Comparison of ENCODE assay signal across 11 cellular contexts in the genomic region with DNA sequence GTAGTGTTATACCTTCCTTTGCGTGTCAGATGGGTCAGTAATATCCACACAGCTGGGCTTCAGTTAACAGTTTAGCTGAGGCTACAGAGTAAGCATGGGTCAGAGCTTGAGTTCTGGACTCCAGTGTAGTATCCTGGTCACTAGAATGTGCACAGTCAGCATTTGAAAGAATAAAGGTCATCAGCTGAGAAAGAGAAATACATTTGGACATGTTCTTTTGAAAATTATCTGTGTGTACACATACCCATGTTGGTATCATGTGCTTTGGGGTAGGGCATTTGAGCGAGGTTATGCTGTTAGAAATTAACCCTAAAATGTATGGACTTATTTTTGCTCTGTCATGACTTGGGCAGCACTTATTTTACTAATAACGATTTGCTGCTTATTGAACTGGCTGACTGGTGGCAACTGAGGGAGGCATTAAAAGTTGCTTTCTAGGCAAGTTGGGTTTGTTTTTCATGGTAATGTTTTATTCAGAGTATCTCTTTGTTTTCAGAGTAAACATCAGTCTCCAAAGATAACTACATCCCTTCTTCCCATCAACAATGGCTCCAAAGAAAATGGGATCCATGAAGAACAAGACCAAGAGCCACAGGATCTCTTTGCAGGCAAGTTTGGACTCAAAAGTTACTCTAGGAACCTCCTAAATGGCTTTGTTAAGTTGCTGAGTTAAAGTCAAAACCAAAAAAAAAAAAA. TPM values are rescaled to one million over a fixed set of nuclear protein-coding genes. Genes with fewer than 3 reads are reported as not detected.
A peak's percentile ranks its signal among the peaks of the same experiment; 100 is the strongest.
DNase-seq lines count a peak whose midpoint lies in the region; ATAC-seq and TF ChIP-seq lines count a peak whose summit lies in the region.
"Had no signal": no experiment of that assay in that cellular context is flagged by ENCODE, and none has a peak within 500 bp of the region (broad histone marks: within the 10 kb centered on the region; RNA-seq: fewer than 3 reads in every experiment).

No MANE protein-coding gene starts in this region.

- H3K4me1 ChIP-seq in spleen (peaks cover 18 to 88% (median 63%) of the 10 kb centered on the region in 6 donors), HAP-1 (peaks cover 14% of the 10 kb centered on the region)

- TF ChIP-seq CTCF in spleen (IDR thresholded peaks at IDR 0.05 in 8 of 11, conservative IDR thresholded peaks at IDR 0.05 in 3 of 11): no peak

- H3K9me3 Mint-ChIP-seq in activated CD4-positive, alpha-beta T cell treated with anti-CD3 and anti-CD28 coated beads, Interleukin-2, amount 10 ng/mL, durations not matched to agents 24 days and 14 days: no peaks in the 10 kb centered on the region
- no peaks in the 10 kb centered on the region for H3K9me3 Mint-ChIP-seq in activated CD4-positive, alpha-beta T cell treated with anti-CD3 and anti-CD28 coated beads, Interleukin-2, amount 10 ng/mL, durations not matched to agents 7 days and 5 days
- H3K9me3 Mint-ChIP-seq in immature natural killer cell: no peaks in the 10 kb centered on the region

- intact Hi-C loops in activated CD4-positive, alpha-beta T cell treated with anti-CD3 and anti-CD28 coated beads, Interleukin-2, amount 10 ng/mL, durations not matched to agents 24 days and 14 days (cut with micrococcal nuclease): no loop called here
- intact Hi-C loops in left cardiac atrium (cut with DNase I): no loop called here
- intact Hi-C loops in spleen (cut with DNase I; ENCODE audit: low total_unique reads): no loop called here

- WGBS in spleen, 5 donors: 75 to 85% (median 78%) methylated on average over 3 of the region's 3 CpGs

- POLR2A ChIA-PET in activated CD4-positive, alpha-beta T cell treated with anti-CD3 and anti-CD28 coated beads, Interleukin-2, amount 10 ng/mL, durations not matched to agents 7 days and 5 days (lab: Charles Lee): no interaction called here

- no peak for DNase-seq in activated CD4-positive, alpha-beta T cell treated with anti-CD3 and anti-CD28 coated beads, Interleukin-2, amount 10 ng/mL, durations not matched to agents 24 days and 14 days
- no peak for DNase-seq in activated CD4-positive, alpha-beta T cell treated with anti-CD3 and anti-CD28 coated beads, Interleukin-2, amount 10 ng/mL, durations not matched to agents 7 days and 5 days
- no peak for DNase-seq in left cardiac atrium
- DNase-seq in spleen: no peak
- DNase-seq in HAP-1 (ENCODE audit: low spot score in 2 of 2): no peak
- no peak for DNase-seq in immature natural killer cell
- DNase-seq: 8988T; activated naive CD4-positive, alpha-beta T cell treated with anti-CD3 and anti-CD28 coated beads, Interleukin-2, amount 50 U/mL, for 16 hours; DND-41; KG1; NCI-H226 had no signal

- no peaks in the 10 kb centered on the region for H3K27me3 Mint-ChIP-seq in activated CD4-positive, alpha-beta T cell treated with anti-CD3 and anti-CD28 coated beads, Interleukin-2, amount 10 ng/mL, durations not matched to agents 24 days and 14 days
- H3K27me3 Mint-ChIP-seq in activated CD4-positive, alpha-beta T cell treated with anti-CD3 and anti-CD28 coated beads, Interleukin-2, amount 10 ng/mL, durations not matched to agents 7 days and 5 days: no peaks in the 10 kb centered on the region
- peaks cover 0 to 2% (median 0%) of the 10 kb centered on the region in 3 donors for H3K27me3 Mint-ChIP-seq in immature natural killer cell (ENCODE audit: low read depth in 3 of 3)

- H3K27ac ChIP-seq in spleen: peak overlapping the region in 5 of 8 donors; percentile 35 to 76 (median 73)

- TF ChIP-seq POLR2A in spleen (IDR thresholded peaks at IDR 0.05): no peak

- H3K27me3 ChIP-seq in spleen (replicated peaks in 1 of 7) (no peaks in the 10 kb centered on the region), HAP-1 (ENCODE audit: low read depth) (no peaks in the 10 kb centered on the region)

- peaks cover 35% of the 10 kb centered on the region for H3K36me3 Mint-ChIP-seq in activated CD4-positive, alpha-beta T cell treated with anti-CD3 and anti-CD28 coated beads, Interleukin-2, amount 10 ng/mL, durations not matched to agents 24 days and 14 days (ENCODE audit: low read depth)
- H3K36me3 Mint-ChIP-seq in activated CD4-positive, alpha-beta T cell treated with anti-CD3 and anti-CD28 coated beads, Interleukin-2, amount 10 ng/mL, durations not matched to agents 7 days and 5 days (ENCODE audit: low read depth): peaks cover 26% of the 10 kb centered on the region
- H3K36me3 Mint-ChIP-seq in immature natural killer cell: peaks cover 7 to 27% (median 10%) of the 10 kb centered on the region in 3 donors

- no peak overlapping the region for H3K4me3 Mint-ChIP-seq in activated CD4-positive, alpha-beta T cell treated with anti-CD3 and anti-CD28 coated beads, Interleukin-2, amount 10 ng/mL, durations not matched to agents 24 days and 14 days
- no peak overlapping the region for H3K4me3 Mint-ChIP-seq in activated CD4-positive, alpha-beta T cell treated with anti-CD3 and anti-CD28 coated beads, Interleukin-2, amount 10 ng/mL, durations not matched to agents 7 days and 5 days
- no peak overlapping the region for H3K4me3 Mint-ChIP-seq in immature natural killer cell

- in situ Hi-C loops in HAP-1 (cut with MboI; ENCODE audit: low sequenced_read_pairs): no loop called here

- peak; percentile 44 to 58 for ATAC-seq in left cardiac atrium

- CTCF ChIA-PET in activated CD4-positive, alpha-beta T cell treated with anti-CD3 and anti-CD28 coated beads, Interleukin-2, amount 10 ng/mL, durations not matched to agents 7 days and 5 days (lab: Charles Lee): interaction anchor here (1.5 to 2.1 kb wide), 3 partner anchors 8 to 40 kb away, joined by 5 to 8 read pairs (median 6); no protein-coding TSS in a partner anchor

- peak overlapping the region; percentile 58 for H3K27ac Mint-ChIP-seq in activated CD4-positive, alpha-beta T cell treated with anti-CD3 and anti-CD28 coated beads, Interleukin-2, amount 10 ng/mL, durations not matched to agents 24 days and 14 days
- no peak overlapping the region for H3K27ac Mint-ChIP-seq in activated CD4-positive, alpha-beta T cell treated with anti-CD3 and anti-CD28 coated beads, Interleukin-2, amount 10 ng/mL, durations not matched to agents 7 days and 5 days
- peak overlapping the region in 1 of 6 donors; percentile 17 for H3K27ac Mint-ChIP-seq in immature natural killer cell

- H3K36me3 ChIP-seq in spleen (peaks cover 7 to 55% (median 39%) of the 10 kb centered on the region in 6 donors), HAP-1 (replicated peaks) (peaks cover 25% of the 10 kb centered on the region)

- peaks cover 24% of the 10 kb centered on the region for H3K4me1 Mint-ChIP-seq in activated CD4-positive, alpha-beta T cell treated with anti-CD3 and anti-CD28 coated beads, Interleukin-2, amount 10 ng/mL, durations not matched to agents 24 days and 14 days
- H3K4me1 Mint-ChIP-seq in activated CD4-positive, alpha-beta T cell treated with anti-CD3 and anti-CD28 coated beads, Interleukin-2, amount 10 ng/mL, durations not matched to agents 7 days and 5 days: peaks cover 32% of the 10 kb centered on the region
- peaks cover 35 to 42% of the 10 kb centered on the region in 2 donors for H3K4me1 Mint-ChIP-seq in immature natural killer cell

- H3K9me3 ChIP-seq in spleen: no peaks in the 10 kb centered on the region
- no peaks in the 10 kb centered on the region for H3K9me3 ChIP-seq in HAP-1

- H3K4me3 ChIP-seq in spleen (no peak overlapping the region), HAP-1 (no peak overlapping the region)

RNA-seq across cellular contexts. Expression of a gene that starts 16.4 kb away (rescaled TPM):
- total RNA-seq in activated CD4-positive, alpha-beta T cell treated with anti-CD3 and anti-CD28 coated beads, Interleukin-2, amount 10 ng/mL, durations not matched to agents 24 days and 14 days: 117 and 129 TPM in 2 replicates
- total RNA-seq in activated CD4-positive, alpha-beta T cell treated with anti-CD3 and anti-CD28 coated beads, Interleukin-2, amount 10 ng/mL, durations not matched to agents 7 days and 5 days: 100 to 1,000 TPM; 122 to 125 TPM
- total RNA-seq in left cardiac atrium (100 to 1,000 TPM in 1 of 2 donors, 10 to 100 TPM in 1; 92.7 to 108 TPM), spleen (100 to 1,000 TPM in 6 of 7 donors, 10 to 100 TPM in 1; 99.9 to 161 (median 134) TPM)
- polyA plus RNA-seq in spleen (10 to 100 TPM; 45.5 to 73.7 (median 58.0) TPM), immature natural killer cell (10 to 100 TPM; 59.4 to 83.6 (median 82.2) TPM)

RNA-seq across cellular contexts. Expression of a gene that starts 18.6 kb away (rescaled TPM):
- total RNA-seq in activated CD4-positive, alpha-beta T cell treated with anti-CD3 and anti-CD28 coated beads, Interleukin-2, amount 10 ng/mL, durations not matched to agents 24 days and 14 days: 72.3 and 73.0 TPM in 2 replicates
- 10 to 100 TPM; 67.3 to 77.7 TPM for total RNA-seq in activated CD4-positive, alpha-beta T cell treated with anti-CD3 and anti-CD28 coated beads, Interleukin-2, amount 10 ng/mL, durations not matched to agents 7 days and 5 days
- total RNA-seq in left cardiac atrium: 10 to 100 TPM; 49.1 to 55.2 TPM
- total RNA-seq in spleen: 100 to 1,000 TPM in 1 of 7 donors, 10 to 100 TPM in 6; 42.2 to 112 (median 53.4) TPM
- polyA plus RNA-seq in spleen: 100 to 1,000 TPM; 109 to 129 (median 122) TPM
- 100 to 1,000 TPM in 2 of 3 donors, 10 to 100 TPM in 1; 67.1 to 168 (median 102) TPM for polyA plus RNA-seq in immature natural killer cell

RNA-seq across cellular contexts. Expression of a gene that starts 39.3 kb away (rescaled TPM):
- 0.96 and 1.1 TPM in 2 replicates for total RNA-seq in activated CD4-positive, alpha-beta T cell treated with anti-CD3 and anti-CD28 coated beads, Interleukin-2, amount 10 ng/mL, durations not matched to agents 24 days and 14 days
- total RNA-seq in activated CD4-positive, alpha-beta T cell treated with anti-CD3 and anti-CD28 coated beads, Interleukin-2, amount 10 ng/mL, durations not matched to agents 7 days and 5 days: under 1 TPM; 0.50 to 0.60 TPM
- total RNA-seq in left cardiac atrium (10 to 100 TPM; 28.9 to 29.8 TPM), spleen (10 to 100 TPM in 6 of 7 donors, 1 to 10 TPM in 1; 8.9 to 18.6 (median 13.6) TPM)
- polyA plus RNA-seq in spleen (10 to 100 TPM; 13.9 to 17.6 (median 17.1) TPM), immature natural killer cell (1 to 10 TPM in 2 of 3 donors, under 1 TPM in 1; 0.40 to 1.8 (median 1.3) TPM)

RNA-seq across cellular contexts. Expression of a gene that starts 50.6 kb away (rescaled TPM):
- 384 and 397 TPM in 2 replicates for total RNA-seq in activated CD4-positive, alpha-beta T cell treated with anti-CD3 and anti-CD28 coated beads, Interleukin-2, amount 10 ng/mL, durations not matched to agents 24 days and 14 days
- 100 to 1,000 TPM; 347 to 380 TPM for total RNA-seq in activated CD4-positive, alpha-beta T cell treated with anti-CD3 and anti-CD28 coated beads, Interleukin-2, amount 10 ng/mL, durations not matched to agents 7 days and 5 days
- total RNA-seq in left cardiac atrium (100 to 1,000 TPM; 256 to 257 TPM), spleen (100 to 1,000 TPM; 250 to 448 (median 305) TPM)
- polyA plus RNA-seq in spleen (100 to 1,000 TPM; 281 to 402 (median 287) TPM), immature natural killer cell (100 to 1,000 TPM; 865 to 973 (median 950) TPM)
